22 cellular contexts compared by ENCODE assay signal in genomic region chr17:46783031-46783593, GRCh38. TPM values are rescaled to one million over a fixed set of nuclear protein-coding genes. Genes with fewer than 3 reads are reported as not detected.
DNase-seq lines count a peak whose midpoint lies in the region; ATAC-seq and TF ChIP-seq lines count a peak whose summit lies in the region.
"Had no signal": no experiment of that assay in that cellular context is flagged by ENCODE, and none has a peak within 500 bp of the region (broad histone marks: within the 10 kb centered on the region; RNA-seq: fewer than 3 reads in every experiment).

No MANE protein-coding gene starts in this region.

- peak overlapping the region; percentile 83 for H3K27ac Mint-ChIP-seq in type B pancreatic cell
- H3K27ac Mint-ChIP-seq: activated CD4-positive, alpha-beta T cell treated with anti-CD3 and anti-CD28 coated beads, Interleukin-2, amount 10 ng/mL, durations not matched to agents 24 days and 14 days; CD14-positive monocyte; nephron progenitor cell had no signal

- H3K27me3 Mint-ChIP-seq in type B pancreatic cell: no peaks in the 10 kb centered on the region

- ATAC-seq in right lobe of liver: peak; percentile 32 to 71 (median 39)

- DNase-seq in NCI-H82 (lab: John Stamatoyannopoulos, UW) (peak; percentile 38), NCI-H82 treated with DMSO at 0.1 percent for 48 hours (lab: John Stamatoyannopoulos, UW; ENCODE audit: unreplicated experiment) (no peak), right lobe of liver (peak in 1 of 3 donors; percentile 47), type B pancreatic cell (ENCODE audit: extremely low spot score, unreplicated experiment) (no peak), HEK293T (ENCODE audit: extremely low spot score) (no peak), NCI-H2196 treated with DMSO at 0.1 percent for 48 hours (lab: John Stamatoyannopoulos, UW; ENCODE audit: unreplicated experiment) (no peak)
- DNase-seq in central memory CD4-positive, alpha-beta T cell: no peak
- DNase-seq: ACHN; activated CD4-positive, alpha-beta T cell treated with anti-CD3 and anti-CD28 coated beads, Interleukin-2, amount 10 ng/mL, durations not matched to agents 24 days and 14 days; activated effector memory CD4-positive, alpha-beta T cell treated with anti-CD3 and anti-CD28 coated beads, Interleukin-2, amount 50 U/mL, for 16 hours; DMS79 treated with DMSO at 0.1 percent for 48 hours; mesenchymal stem cell; MV-4-11; NCI-H2081; nephron progenitor cell; stimulated activated CD4-positive, alpha-beta T cell treated with anti-CD3 and anti-CD28 coated beads, Interleukin-4, amount 100 ng/mL, for 24 hours had no signal

- H3K27me3 ChIP-seq in right lobe of liver: no peaks in the 10 kb centered on the region

- intact Hi-C loops in right lobe of liver (cut with DNase I): no loop called here

- no peaks in the 10 kb centered on the region for H3K36me3 ChIP-seq in right lobe of liver
- H3K36me3 ChIP-seq: prostate gland had no signal

- POLR2A ChIA-PET in HEK293T (lab: Yijun Ruan, JAX): interaction anchor here (2.3 kb wide), 1 partner anchor 12 kb away, joined by 6 read pairs; no protein-coding TSS in a partner anchor

- H3K4me3 ChIP-seq in right lobe of liver: no peak overlapping the region
- H3K4me3 ChIP-seq: prostate gland had no signal

- no peak overlapping the region for H3K4me3 Mint-ChIP-seq in type B pancreatic cell
- H3K4me3 Mint-ChIP-seq: activated CD4-positive, alpha-beta T cell treated with anti-CD3 and anti-CD28 coated beads, Interleukin-2, amount 10 ng/mL, durations not matched to agents 24 days and 14 days; CD14-positive monocyte; nephron progenitor cell had no signal

- H3K27ac ChIP-seq in VCaP (peak overlapping the region; percentile 43; the same call in 1 of the 2 replicates), right lobe of liver (no peak overlapping the region)
- H3K27ac ChIP-seq: epithelial cell of prostate, foreskin keratinocyte, HL-60, prostate gland had no signal

- peaks cover 0 to 7% (median 0%) of the 10 kb centered on the region in 4 donors for H3K4me1 ChIP-seq in right lobe of liver
- H3K4me1 ChIP-seq: foreskin keratinocyte, prostate gland had no signal

- CTCF ChIA-PET in HEK293T (lab: Yijun Ruan, JAX): interaction anchor here (0.5 kb wide), 1 partner anchor 9 kb away, joined by 3 read pairs; no protein-coding TSS in a partner anchor

- no peaks in the 10 kb centered on the region for H3K9me3 ChIP-seq in right lobe of liver
- H3K9me3 ChIP-seq: prostate gland had no signal

- WGBS in right lobe of liver (ENCODE audit: insufficient coverage, low coverage, low lambda C conversion rate, missing lambda C conversion rate): 17% methylated on average over 4 of the region's 7 CpGs

- no peaks in the 10 kb centered on the region for H3K9me3 Mint-ChIP-seq in type B pancreatic cell
- H3K9me3 Mint-ChIP-seq: activated CD4-positive, alpha-beta T cell treated with anti-CD3 and anti-CD28 coated beads, Interleukin-2, amount 10 ng/mL, durations not matched to agents 24 days and 14 days; CD14-positive monocyte; nephron progenitor cell had no signal

- peaks cover 23% of the 10 kb centered on the region for H3K4me1 Mint-ChIP-seq in type B pancreatic cell (ENCODE audit: unreplicated experiment)
- H3K4me1 Mint-ChIP-seq: activated CD4-positive, alpha-beta T cell treated with anti-CD3 and anti-CD28 coated beads, Interleukin-2, amount 10 ng/mL, durations not matched to agents 24 days and 14 days; CD14-positive monocyte had no signal

- TF ChIP-seq CTCF in VCaP (conservative IDR thresholded peaks at IDR 0.05) (no peak), right lobe of liver (IDR thresholded peaks at IDR 0.05) (no peak), type B pancreatic cell (conservative IDR thresholded peaks at IDR 0.05) (no peak)

- H3K36me3 Mint-ChIP-seq in type B pancreatic cell: no peaks in the 10 kb centered on the region
- H3K36me3 Mint-ChIP-seq: CD14-positive monocyte had no signal

- TF ChIP-seq POLR2A in right lobe of liver (IDR thresholded peaks at IDR 0.05): no peak

TF ChIP-seq in HEK293T, 16 proteins besides CTCF, POLR2A, EP300 and RAD21:
- no peak for TF ChIP-seq ZNF384 (IDR thresholded peaks at IDR 0.05)
- no peak for TF ChIP-seq FOXA1 (IDR thresholded peaks at IDR 0.05)
- TF ChIP-seq NFRKB (IDR thresholded peaks at IDR 0.05): no peak
- TF ChIP-seq ARNT (IDR thresholded peaks at IDR 0.05): no peak
- no peak for TF ChIP-seq LEF1 (IDR thresholded peaks at IDR 0.05; ENCODE audit: borderline replicate concordance)

RNA-seq across cellular contexts. Expression of gene WNT3, which starts 35.4 kb away (rescaled TPM):
- total RNA-seq in right lobe of liver (1 to 10 TPM; 1.0 to 5.0 (median 4.0) TPM), type B pancreatic cell (ENCODE audit: low replicate concordance) (14.1 and 47.7 TPM in 2 replicates)
